ENCODE assay signal across 1 cellular context in genomic region chr9:116154334-116154975, GRCh38.
TF ChIP-seq lines count a peak whose summit lies in the region.

No MANE protein-coding gene starts in this region.

TF ChIP-seq in H1, 55 proteins besides CTCF, POLR2A, EP300 and RAD21:
- TF ChIP-seq RBBP5 (IDR thresholded peaks at IDR 0.05; ENCODE audit: borderline replicate concordance, low read depth, low read length) = peak; percentile 48; the same call in 1 of the 2 replicates
- TF ChIP-seq NANOG (IDR thresholded peaks at IDR 0.05; ENCODE audit: insufficient read depth, low read depth, low read length, poor library complexity, severe bottlenecking) = no peak
- TF ChIP-seq YY1 (IDR thresholded peaks at IDR 0.05; ENCODE audit: low read depth, low read length) = 0 out of 2 replicates have a peak, but pooled peaks have one; percentile 10
- TF ChIP-seq KDM1A (IDR thresholded peaks at IDR 0.05; ENCODE audit: borderline replicate concordance, low read length) = peak; percentile 98
- peak; percentile 91 for TF ChIP-seq KDM4A (IDR thresholded peaks at IDR 0.05; ENCODE audit: low read depth, low read length, severe bottlenecking)
- no peak for TF ChIP-seq SP4 (IDR thresholded peaks at IDR 0.05; ENCODE audit: low read length)
- TF ChIP-seq HDAC2 (IDR thresholded peaks at IDR 0.05; ENCODE audit: borderline replicate concordance in 1 of 2, low read depth in 2 of 2, low read length in 2 of 2) = peak in 1 of 2 experiments; percentile 96; a peak in 1 of 4 replicates
- no peak for TF ChIP-seq TAF1 (IDR thresholded peaks at IDR 0.05; ENCODE audit: low read depth, low read length)
- TF ChIP-seq EGR1 (IDR thresholded peaks at IDR 0.05; ENCODE audit: borderline replicate concordance, low read depth, low read length) = 0 out of 2 replicates have a peak, but pooled peaks have one; percentile 27
